15 cellular contexts compared by ENCODE assay signal in the genomic region with DNA sequence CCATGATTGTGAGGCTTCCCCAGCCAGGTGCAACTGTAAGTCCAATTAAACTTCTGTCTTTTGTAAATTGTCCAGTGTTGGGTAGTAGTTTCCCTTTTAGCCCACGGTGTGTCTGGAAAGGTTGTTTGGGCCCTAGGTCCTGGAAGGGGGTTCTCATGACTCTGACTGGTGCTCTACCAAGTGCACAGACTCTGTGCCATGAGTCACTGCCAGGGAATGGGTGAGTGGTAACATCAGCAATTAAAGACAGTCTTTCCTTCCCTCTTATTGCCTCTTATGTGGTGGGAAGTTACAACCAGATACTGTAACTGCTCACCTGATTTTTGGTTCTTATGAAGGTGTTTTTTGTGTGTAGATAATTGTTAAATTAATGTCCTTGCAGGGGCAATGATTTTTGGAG.
DNase-seq lines count a peak whose midpoint lies in the region; FAIRE-seq and TF ChIP-seq lines count a peak whose summit lies in the region.
"Had no signal": no experiment of that assay in that cellular context is flagged by ENCODE, and none has a peak within 500 bp of the region (broad histone marks: within the 10 kb centered on the region; RNA-seq: fewer than 3 reads in every experiment).

No MANE protein-coding gene starts in this region.

- TF ChIP-seq CTCF in epithelial cell of esophagus (IDR thresholded peaks at IDR 0.05; ENCODE audit: insufficient read depth, low read depth, low read length, missing control alignments) (no peak), smooth muscle cell (IDR thresholded peaks at IDR 0.05; ENCODE audit: borderline replicate concordance, insufficient read depth, poor library complexity, severe bottlenecking) (no peak)

- no peaks in the 10 kb centered on the region; the same call in none of the 2 replicates for H3K9me3 ChIP-seq in MG63
- no peaks in the 10 kb centered on the region for H3K9me3 ChIP-seq in smooth muscle cell (replicated peaks; ENCODE audit: low read depth)
- H3K9me3 ChIP-seq: BLaER1 treated with 17β-estradiol and CSF1 and Interleukin-3, amounts not matched to agents 10 nM and 100 nM had no signal

- DNase-seq in HCEC 1CT (peak; percentile 44), MG63 (peak; percentile 11), epithelial cell of esophagus (ENCODE audit: low read depth) (peak; percentile 26), urothelium cell line (ENCODE audit: low spot score) (peak; percentile 20), smooth muscle cell (lab: John Stamatoyannopoulos, UW; ENCODE audit: unreplicated experiment) (no peak), NCI-H187 (lab: John Stamatoyannopoulos, UW) (no peak), C1 segment of cervical spinal cord (lab: John Stamatoyannopoulos, UW) (no peak)
- DNase-seq: ACHN; CD4-positive, alpha-beta T cell; DMS79; GM23248; H7 had no signal

- H3K4me2 ChIP-seq in smooth muscle cell = no peak overlapping the region
- H3K4me2 ChIP-seq: BLaER1 treated with 17β-estradiol and CSF1 and Interleukin-3, amounts not matched to agents 10 nM and 100 nM had no signal

- no peaks in the 10 kb centered on the region for H4K20me1 ChIP-seq in smooth muscle cell (ENCODE audit: low read depth)
- H4K20me1 ChIP-seq: BLaER1 treated with 17β-estradiol and CSF1 and Interleukin-3, amounts not matched to agents 10 nM and 100 nM had no signal

- no peak for FAIRE-seq in urothelium cell line (lab: Jason Lieb, UNC)
- FAIRE-seq: GM12878, GM18507 had no signal

- H3K9ac ChIP-seq in smooth muscle cell (ENCODE audit: low read depth) = no peak overlapping the region
- H3K9ac ChIP-seq: BLaER1 treated with 17β-estradiol and CSF1 and Interleukin-3, amounts not matched to agents 10 nM and 100 nM; GM23248 had no signal

- no peaks in the 10 kb centered on the region for H3K4me1 ChIP-seq in smooth muscle cell (ENCODE audit: low read depth)
- H3K4me1 ChIP-seq: BLaER1 treated with 17β-estradiol and CSF1 and Interleukin-3, amounts not matched to agents 10 nM and 100 nM had no signal

- H3K27me3 ChIP-seq in MG63 (no peaks in the 10 kb centered on the region), smooth muscle cell (ENCODE audit: low read depth) (no peaks in the 10 kb centered on the region)
- H3K27me3 ChIP-seq: BLaER1 treated with 17β-estradiol and CSF1 and Interleukin-3, amounts not matched to agents 10 nM and 100 nM had no signal

- H2AFZ ChIP-seq in smooth muscle cell (ENCODE audit: low read depth) = no peak overlapping the region
- H2AFZ ChIP-seq: GM23248 had no signal

- 77% methylated on average over 1 of the region's 1 CpG for WGBS in smooth muscle cell (ENCODE audit: low lambda C conversion rate)

- H3K79me2 ChIP-seq in smooth muscle cell (ENCODE audit: low read depth) = no peaks in the 10 kb centered on the region

- no peak overlapping the region for H3K27ac ChIP-seq in smooth muscle cell (ENCODE audit: low read depth)
- H3K27ac ChIP-seq: BLaER1 treated with 17β-estradiol and CSF1 and Interleukin-3, amounts not matched to agents 10 nM and 100 nM; GM23248 had no signal

- no peak overlapping the region for H3K4me3 ChIP-seq in MG63
- H3K4me3 ChIP-seq in epithelial cell of esophagus (ENCODE audit: low read length) = no peak overlapping the region
- no peak overlapping the region for H3K4me3 ChIP-seq in smooth muscle cell
- H3K4me3 ChIP-seq: BLaER1 treated with 17β-estradiol and CSF1 and Interleukin-3, amounts not matched to agents 10 nM and 100 nM; GM12878; GM23248 had no signal

- H3K36me3 ChIP-seq in MG63 (no peaks in the 10 kb centered on the region), smooth muscle cell (ENCODE audit: low read depth) (no peaks in the 10 kb centered on the region)
- H3K36me3 ChIP-seq: BLaER1 treated with 17β-estradiol and CSF1 and Interleukin-3, amounts not matched to agents 10 nM and 100 nM had no signal

- no peaks in the 10 kb centered on the region for H3F3A ChIP-seq in smooth muscle cell (ENCODE audit: low read depth)

Comparison
In these comparisons a context has a peak if more than half of its experiments do, and no peak if none do; other contexts are left out.
1. DNase-seq: peak in HCEC 1CT (single experiment), MG63 (single experiment), epithelial cell of esophagus (single experiment) and urothelium cell line (single experiment); none in smooth muscle cell (single experiment), NCI-H187 (0 of 2) and C1 segment of cervical spinal cord (0 of 14).